In the genomic region with DNA sequence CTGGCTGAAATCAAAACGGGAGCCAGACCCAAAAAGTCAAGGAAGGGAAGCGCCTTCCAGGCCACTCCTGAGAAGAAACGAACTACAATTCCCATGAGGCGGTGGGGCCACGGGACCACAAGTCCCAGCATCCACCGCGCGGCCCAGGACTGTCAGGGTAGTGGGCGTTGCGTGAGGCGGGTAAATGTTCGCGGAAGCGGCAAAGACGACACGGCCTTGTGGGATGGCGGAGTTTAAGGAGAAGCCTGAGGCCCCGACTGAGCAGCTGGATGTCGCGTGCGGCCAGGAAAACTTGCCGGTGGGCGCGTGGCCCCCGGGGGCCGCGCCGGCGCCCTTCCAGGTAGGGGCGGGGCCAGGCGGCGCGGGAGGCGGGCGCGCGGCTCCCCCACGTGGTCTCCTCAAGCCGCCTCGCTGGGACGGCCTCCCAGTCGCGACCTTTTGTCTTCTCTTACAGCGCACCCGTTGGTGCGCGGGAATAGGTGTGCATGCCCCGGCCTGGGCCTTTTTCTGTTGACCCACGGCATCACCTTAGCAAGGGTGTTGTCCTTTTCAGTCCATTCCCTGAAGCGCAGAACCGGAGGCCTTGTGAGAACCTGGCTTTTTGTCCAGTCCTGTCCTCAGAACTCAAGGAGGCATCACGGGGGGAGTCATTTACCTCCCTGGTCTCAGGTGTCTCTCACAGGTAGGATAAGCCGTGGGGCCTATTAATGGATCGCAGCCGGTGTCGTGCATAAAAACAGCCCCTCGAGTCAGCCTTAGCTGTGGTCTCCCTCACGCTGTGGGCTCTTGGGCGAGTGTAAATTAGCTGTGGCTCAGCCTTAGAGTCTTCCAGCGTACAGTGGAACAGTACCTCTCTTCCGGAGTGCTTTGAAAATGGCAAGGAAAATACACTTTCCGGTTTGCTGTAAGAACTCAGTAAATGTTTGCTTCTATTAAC, we compare ENCODE assay signal across 7 cellular contexts.
DNase-seq lines count a peak whose midpoint lies in the region; ATAC-seq and TF ChIP-seq lines count a peak whose summit lies in the region.

A gene (plus strand): TSS at position 183 of the 937 bp plus-strand sequence. CDS start 2 bp downstream, at position 185.

- H3K4me3 ChIP-seq in astrocyte of the cerebellum (ENCODE audit: low read depth, low read length) (peak within 1 kb of the TSS; percentile 70), retinal pigment epithelial cell (ENCODE audit: low read length) (peak within 1 kb of the TSS; percentile 85)

- in situ Hi-C loops in astrocyte of the cerebellum (cut with HindIII; ENCODE audit: low sequenced_read_pairs), result no loop called here

- no peak for TF ChIP-seq CTCF in astrocyte of the cerebellum (IDR thresholded peaks at IDR 0.05; ENCODE audit: low read depth, low read length, missing control alignments)
- TF ChIP-seq CTCF in retinal pigment epithelial cell (conservative IDR thresholded peaks at IDR 0.05; ENCODE audit: low read depth, low read length), result no peak

- peak; percentile 21 for DNase-seq in NCI-H1694 (lab: John Stamatoyannopoulos, UW)
- DNase-seq in T-helper 9 cell, result peak; percentile 75
- peak; percentile 72 for DNase-seq in astrocyte of the cerebellum (ENCODE audit: low read depth)
- peak; percentile 75 to 83 for DNase-seq in hippocampal formation (lab: John Stamatoyannopoulos, UW)
- peak; percentile 46 for DNase-seq in retinal pigment epithelial cell (ENCODE audit: low read depth)

- peak; percentile 99 for ATAC-seq in GM18505 (IDR thresholded peaks at IDR 0.05; ENCODE audit: unreplicated experiment)
- ATAC-seq in HG02885 (IDR thresholded peaks at IDR 0.05; ENCODE audit: poor library complexity, unreplicated experiment), result peak; percentile 96

- peak; percentile 84 for TF ChIP-seq POLR2A in GM18505 (IDR thresholded peaks at IDR 0.05; ENCODE audit: borderline replicate concordance, extremely low read depth, insufficient read depth, insufficient read length)

Comparison
In these comparisons a context has a peak if more than half of its experiments do, and no peak if none do; other contexts are left out.
1. Peak in every context shown above with its lines: DNase-seq, ATAC-seq and H3K4me3 ChIP-seq.
2. DNase-seq: peak in every context shown above with its lines; median percentile 79 in hippocampal formation; 75 in T-helper 9 cell; 72 in astrocyte of the cerebellum; 46 in retinal pigment epithelial cell; 21 in NCI-H1694.